ENCODE assay signal across 17 cellular contexts in genomic region chr10:125911145-125911544, GRCh38. TPM values are rescaled to one million over a fixed set of nuclear protein-coding genes. Genes with fewer than 3 reads are reported as not detected.
DNase-seq lines count a peak whose midpoint lies in the region; ATAC-seq, FAIRE-seq and TF ChIP-seq lines count a peak whose summit lies in the region.
"Had no signal": no experiment of that assay in that cellular context is flagged by ENCODE, and none has a peak within 500 bp of the region (broad histone marks: within the 10 kb centered on the region; RNA-seq: fewer than 3 reads in every experiment).

No MANE protein-coding gene starts in this region.

- no peak overlapping the region for H2AFZ ChIP-seq in hepatocyte
- H2AFZ ChIP-seq: GM23248 had no signal

- TF ChIP-seq CTCF in hepatocyte (IDR thresholded peaks at IDR 0.05; ENCODE audit: poor library complexity) = no peak

- no peaks in the 10 kb centered on the region for H3K79me2 ChIP-seq in hepatocyte

- H3K4me1 ChIP-seq in hepatocyte (ENCODE audit: insufficient read depth) (peaks cover 5% of the 10 kb centered on the region), small intestine (ENCODE audit: control insufficient read depth in 2 of 2, insufficient read depth in 1 of 2, low read depth in 1 of 2, low read length in 1 of 2) (no peaks in the 10 kb centered on the region)

- H3K27me3 ChIP-seq in hepatocyte = no peaks in the 10 kb centered on the region
- H3K27me3 ChIP-seq in small intestine (ENCODE audit: control insufficient read depth in 2 of 2, insufficient read depth in 2 of 2, low read length in 2 of 2) = no peaks in the 10 kb centered on the region

- no peak for ATAC-seq in GM18498 (IDR thresholded peaks at IDR 0.05; ENCODE audit: unreplicated experiment)
- ATAC-seq: GM12878, K562 had no signal

- no peaks in the 10 kb centered on the region for H4K20me1 ChIP-seq in hepatocyte (ENCODE audit: insufficient read depth, poor library complexity, severe bottlenecking)

- 74% methylated on average over 10 of the region's 10 CpGs for WGBS in hepatocyte (ENCODE audit: low lambda C conversion rate, missing lambda C conversion rate)
- 28 to 56% (median 39%) methylated on average over 10 of the region's 10 CpGs for WGBS in small intestine, 3 donors

- H3K9me3 ChIP-seq in hepatocyte (ENCODE audit: low read depth) (no peaks in the 10 kb centered on the region), small intestine (ENCODE audit: control insufficient read depth, low read depth) (no peaks in the 10 kb centered on the region)

- no peak overlapping the region for H3K4me3 ChIP-seq in hepatocyte
- no peak overlapping the region for H3K4me3 ChIP-seq in small intestine (ENCODE audit: low read depth in 1 of 2, low read length in 2 of 2)
- H3K4me3 ChIP-seq: GM12878, GM23248, K562 had no signal

- peak; percentile 42 for DNase-seq in HT-29 (ENCODE audit: low spot score)
- peak; percentile 54 for DNase-seq in hepatocyte (ENCODE audit: low spot score)
- DNase-seq in small intestine = peak; percentile 92
- no peak for DNase-seq in MV-4-11 (lab: John Stamatoyannopoulos, UW)
- no peak for DNase-seq in NCI-H2107 treated with DMSO at 0.1 percent for 48 hours (lab: John Stamatoyannopoulos, UW; ENCODE audit: unreplicated experiment)
- no peak for DNase-seq in iPS-NIHi11 (ENCODE audit: low spot score)
- DNase-seq: C1 segment of cervical spinal cord; CD4-positive, alpha-beta T cell; DMS79; GM23248; H9 had no signal

- H3K9me2 ChIP-seq in hepatocyte (replicated peaks; ENCODE audit: insufficient read depth) = no peaks in the 10 kb centered on the region

- FAIRE-seq in small intestine (lab: Jason Lieb, UNC) = no peak
- FAIRE-seq: A204.1, GM12878, K562 had no signal

- peak overlapping the region; percentile 56 for H3K4me2 ChIP-seq in hepatocyte

- H3K36me3 ChIP-seq in hepatocyte (replicated peaks; ENCODE audit: insufficient read depth, low read depth) = no peaks in the 10 kb centered on the region
- H3K36me3 ChIP-seq in small intestine (ENCODE audit: control insufficient read depth in 2 of 2, insufficient read depth in 2 of 2, low read length in 2 of 2) = no peaks in the 10 kb centered on the region

- H3K27ac ChIP-seq in hepatocyte (peak overlapping the region; percentile 58), small intestine (ENCODE audit: low read depth in 1 of 2, low read length in 1 of 2) (no peak overlapping the region)
- H3K27ac ChIP-seq: GM23248, HL-60 had no signal

RNA-seq across cellular contexts. Expression of gene FANK1, which starts 14.8 kb away (rescaled TPM):
- 1.6 and 4.0 TPM in 2 replicates for total RNA-seq in HT-29 (2014; rRNA removed; shearing (Covaris generic))
- 0.88 and 6.0 TPM in 2 replicates for total RNA-seq in hepatocyte
- polyA plus RNA-seq in hepatocyte = 2.9 and 5.5 TPM in 2 replicates
- polyA plus RNA-seq in small intestine = 1 to 10 TPM; 1.5 to 4.0 (median 1.6) TPM
- total RNA-seq: B cell, GM12878 had no signal

RNA-seq across cellular contexts. Expression of gene DHX32, which starts 30.1 kb away (rescaled TPM):
- total RNA-seq in HT-29 (2014; rRNA removed; shearing (Covaris generic)) = 26.6 and 29.1 TPM in 2 replicates
- 47.1 and 50.8 TPM in 2 replicates for total RNA-seq in hepatocyte
- polyA plus RNA-seq in hepatocyte (35.8 and 40.6 TPM in 2 replicates), small intestine (10 to 100 TPM; 24.0 to 32.0 (median 24.0) TPM)

Comparison
In these comparisons a context has a peak if more than half of its experiments do, and no peak if none do; other contexts are left out.
1. DNase-seq: peak in HT-29 (single experiment), hepatocyte (single experiment) and small intestine (single experiment); none in MV-4-11 (single experiment), NCI-H2107 treated with DMSO at 0.1 percent for 48 hours (single experiment) and iPS-NIHi11 (single experiment).